1 cellular context compared by ENCODE assay signal in the genomic region with DNA sequence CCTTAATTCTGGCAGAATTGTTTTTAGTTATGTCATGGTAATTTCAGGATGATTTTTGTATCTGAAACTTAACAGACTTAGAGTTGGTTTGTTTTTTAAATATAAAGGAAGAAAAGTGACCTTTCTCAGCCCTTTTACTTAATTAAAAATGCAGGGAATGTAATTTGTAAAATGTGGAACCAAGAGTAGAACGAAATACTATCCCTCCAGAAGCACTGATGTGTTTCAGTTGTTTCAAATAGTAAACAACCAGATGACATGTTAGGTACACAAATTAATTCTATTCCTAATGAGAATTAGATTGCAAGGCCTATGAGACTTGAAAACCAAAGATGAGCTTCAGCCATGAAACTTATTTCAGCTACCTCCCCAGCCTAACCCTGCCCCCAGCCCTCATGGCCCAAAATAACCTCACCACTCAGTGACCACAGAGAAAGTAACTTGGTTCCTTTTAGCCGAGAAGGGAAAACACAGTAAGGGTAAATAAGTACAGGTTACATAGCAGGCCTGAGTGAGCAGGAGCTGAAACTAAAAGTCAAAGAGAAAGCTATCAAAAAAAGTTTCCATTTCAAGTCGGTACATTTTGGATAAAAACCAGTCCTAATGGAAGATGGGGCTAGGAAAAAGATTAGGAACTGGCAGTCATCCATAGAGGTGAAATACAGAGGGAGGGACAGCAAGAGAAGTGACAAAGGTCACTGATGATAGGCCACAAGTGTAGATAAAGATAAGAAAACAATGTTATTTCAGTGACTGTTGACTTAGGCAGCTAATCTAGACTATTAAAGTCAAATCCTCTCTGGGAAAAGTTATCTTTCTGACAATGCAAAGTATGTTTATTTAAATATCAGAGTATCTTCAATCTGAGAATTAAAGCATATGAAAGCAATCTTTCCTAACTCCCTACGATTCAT.
TF ChIP-seq lines count a peak whose summit lies in the region.

No MANE protein-coding gene starts in this region.

TF ChIP-seq in GM12878, 131 proteins besides CTCF, POLR2A, EP300 and RAD21 (continues in another document):
- TF ChIP-seq PAX5 (IDR thresholded peaks at IDR 0.05; ENCODE audit: borderline replicate concordance, low read depth, low read length) (peak; percentile 93), EED (IDR thresholded peaks at IDR 0.05; ENCODE audit: low read depth) (peak; percentile 94), BMI1 (IDR thresholded peaks at IDR 0.05; ENCODE audit: borderline replicate concordance) (peak; percentile 38; the same call in 1 of the 2 replicates), TBL1XR1 (IDR thresholded peaks at IDR 0.05; ENCODE audit: low read depth, low read length) (peak; percentile 99), YY1 (IDR thresholded peaks at IDR 0.05; ENCODE audit: low read depth, low read length) (peak; percentile 81), BACH1 (IDR thresholded peaks at IDR 0.05; ENCODE audit: borderline replicate concordance) (peak; percentile 42; the same call in 1 of the 2 replicates), CREB1 (IDR thresholded peaks at IDR 0.05; ENCODE audit: low read depth) (0 out of 2 replicates have a peak, but pooled peaks have one; percentile 42), POU2F2 (IDR thresholded peaks at IDR 0.05; ENCODE audit: borderline replicate concordance, low read depth, low read length) (peak; percentile 84; the same call in 2 of the 3 replicates), MTA3 (IDR thresholded peaks at IDR 0.05; ENCODE audit: borderline replicate concordance, low read length) (peak; percentile 96), IKZF1 (conservative IDR thresholded peaks at IDR 0.05) (peak; percentile 85), GATAD2B (conservative IDR thresholded peaks at IDR 0.05; ENCODE audit: low read depth) (0 out of 2 replicates have a peak, but pooled peaks have one; percentile 26), TARDBP (IDR thresholded peaks at IDR 0.05; ENCODE audit: borderline replicate concordance) (peak; percentile 48; the same call in 1 of the 2 replicates), IKZF2 (IDR thresholded peaks at IDR 0.05) (peak; percentile 92 to 96), BCL11A (IDR thresholded peaks at IDR 0.05; ENCODE audit: low read depth, low read length) (peak; percentile 95), SREBF1 (IDR thresholded peaks at IDR 0.05; ENCODE audit: low read length) (no peak), RCOR1 (conservative IDR thresholded peaks at IDR 0.05; ENCODE audit: low read depth, low read length) (peak; percentile 92), CEBPB (IDR thresholded peaks at IDR 0.05; ENCODE audit: borderline replicate concordance in 1 of 2, low read depth in 2 of 2, low read length in 2 of 2) (peak in 1 of 2 experiments; percentile 70; a peak in 1 of 4 replicates), DPF2 (IDR thresholded peaks at IDR 0.05) (peak; percentile 77), STAT3 (IDR thresholded peaks at IDR 0.05; ENCODE audit: low read depth, low read length) (no peak), ZNF24 (IDR thresholded peaks at IDR 0.05) (no peak), MTA2 (IDR thresholded peaks at IDR 0.05; ENCODE audit: low read depth) (peak; percentile 84), ETV6 (conservative IDR thresholded peaks at IDR 0.05 in 1 of 2, IDR thresholded peaks at IDR 0.05 in 1 of 2; ENCODE audit: borderline replicate concordance in 1 of 2, low read depth in 1 of 2) (peak in 1 of 2 experiments; percentile 82; a peak in 2 of 4 replicates), MYC (IDR thresholded peaks at IDR 0.05; ENCODE audit: insufficient read depth, insufficient read length, insufficient replicate concordance, low read length, severe bottlenecking) (no peak), RUNX3 (IDR thresholded peaks at IDR 0.05; ENCODE audit: low read length) (peak; percentile 100), WRNIP1 (IDR thresholded peaks at IDR 0.05; ENCODE audit: borderline replicate concordance, low read depth, low read length) (no peak), TCF3 (IDR thresholded peaks at IDR 0.05; ENCODE audit: borderline replicate concordance, insufficient read depth, low read depth, low read length) (no peak), CHD2 (IDR thresholded peaks at IDR 0.05; ENCODE audit: borderline replicate concordance, low read depth, low read length) (peak; percentile 90), SP1 (IDR thresholded peaks at IDR 0.05; ENCODE audit: low read depth, low read length) (peak; percentile 83), ASH2L (IDR thresholded peaks at IDR 0.05; ENCODE audit: borderline replicate concordance, low read depth) (0 out of 2 replicates have a peak, but pooled peaks have one; percentile 83), CHD4 (IDR thresholded peaks at IDR 0.05) (no peak), SMC3 (IDR thresholded peaks at IDR 0.05; ENCODE audit: borderline replicate concordance, low read length) (peak; percentile 34; the same call in 1 of the 2 replicates), MEF2B (IDR thresholded peaks at IDR 0.05; ENCODE audit: partially characterized antibody, poor library complexity, severe bottlenecking) (peak; percentile 97)
- TF ChIP-seq, protein P1, sequence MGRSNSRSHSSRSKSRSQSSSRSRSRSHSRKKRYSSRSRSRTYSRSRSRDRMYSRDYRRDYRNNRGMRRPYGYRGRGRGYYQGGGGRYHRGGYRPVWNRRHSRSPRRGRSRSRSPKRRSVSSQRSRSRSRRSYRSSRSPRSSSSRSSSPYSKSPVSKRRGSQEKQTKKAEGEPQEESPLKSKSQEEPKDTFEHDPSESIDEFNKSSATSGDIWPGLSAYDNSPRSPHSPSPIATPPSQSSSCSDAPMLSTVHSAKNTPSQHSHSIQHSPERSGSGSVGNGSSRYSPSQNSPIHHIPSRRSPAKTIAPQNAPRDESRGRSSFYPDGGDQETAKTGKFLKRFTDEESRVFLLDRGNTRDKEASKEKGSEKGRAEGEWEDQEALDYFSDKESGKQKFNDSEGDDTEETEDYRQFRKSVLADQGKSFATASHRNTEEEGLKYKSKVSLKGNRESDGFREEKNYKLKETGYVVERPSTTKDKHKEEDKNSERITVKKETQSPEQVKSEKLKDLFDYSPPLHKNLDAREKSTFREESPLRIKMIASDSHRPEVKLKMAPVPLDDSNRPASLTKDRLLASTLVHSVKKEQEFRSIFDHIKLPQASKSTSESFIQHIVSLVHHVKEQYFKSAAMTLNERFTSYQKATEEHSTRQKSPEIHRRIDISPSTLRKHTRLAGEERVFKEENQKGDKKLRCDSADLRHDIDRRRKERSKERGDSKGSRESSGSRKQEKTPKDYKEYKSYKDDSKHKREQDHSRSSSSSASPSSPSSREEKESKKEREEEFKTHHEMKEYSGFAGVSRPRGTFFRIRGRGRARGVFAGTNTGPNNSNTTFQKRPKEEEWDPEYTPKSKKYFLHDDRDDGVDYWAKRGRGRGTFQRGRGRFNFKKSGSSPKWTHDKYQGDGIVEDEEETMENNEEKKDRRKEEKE (IDR thresholded peaks at IDR 0.05): no peak
- TF ChIP-seq, protein P2, sequence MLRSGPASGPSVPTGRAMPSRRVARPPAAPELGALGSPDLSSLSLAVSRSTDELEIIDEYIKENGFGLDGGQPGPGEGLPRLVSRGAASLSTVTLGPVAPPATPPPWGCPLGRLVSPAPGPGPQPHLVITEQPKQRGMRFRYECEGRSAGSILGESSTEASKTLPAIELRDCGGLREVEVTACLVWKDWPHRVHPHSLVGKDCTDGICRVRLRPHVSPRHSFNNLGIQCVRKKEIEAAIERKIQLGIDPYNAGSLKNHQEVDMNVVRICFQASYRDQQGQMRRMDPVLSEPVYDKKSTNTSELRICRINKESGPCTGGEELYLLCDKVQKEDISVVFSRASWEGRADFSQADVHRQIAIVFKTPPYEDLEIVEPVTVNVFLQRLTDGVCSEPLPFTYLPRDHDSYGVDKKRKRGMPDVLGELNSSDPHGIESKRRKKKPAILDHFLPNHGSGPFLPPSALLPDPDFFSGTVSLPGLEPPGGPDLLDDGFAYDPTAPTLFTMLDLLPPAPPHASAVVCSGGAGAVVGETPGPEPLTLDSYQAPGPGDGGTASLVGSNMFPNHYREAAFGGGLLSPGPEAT (IDR thresholded peaks at IDR 0.05; ENCODE audit: low read depth): peak; percentile 90
- TF ChIP-seq, protein P3, sequence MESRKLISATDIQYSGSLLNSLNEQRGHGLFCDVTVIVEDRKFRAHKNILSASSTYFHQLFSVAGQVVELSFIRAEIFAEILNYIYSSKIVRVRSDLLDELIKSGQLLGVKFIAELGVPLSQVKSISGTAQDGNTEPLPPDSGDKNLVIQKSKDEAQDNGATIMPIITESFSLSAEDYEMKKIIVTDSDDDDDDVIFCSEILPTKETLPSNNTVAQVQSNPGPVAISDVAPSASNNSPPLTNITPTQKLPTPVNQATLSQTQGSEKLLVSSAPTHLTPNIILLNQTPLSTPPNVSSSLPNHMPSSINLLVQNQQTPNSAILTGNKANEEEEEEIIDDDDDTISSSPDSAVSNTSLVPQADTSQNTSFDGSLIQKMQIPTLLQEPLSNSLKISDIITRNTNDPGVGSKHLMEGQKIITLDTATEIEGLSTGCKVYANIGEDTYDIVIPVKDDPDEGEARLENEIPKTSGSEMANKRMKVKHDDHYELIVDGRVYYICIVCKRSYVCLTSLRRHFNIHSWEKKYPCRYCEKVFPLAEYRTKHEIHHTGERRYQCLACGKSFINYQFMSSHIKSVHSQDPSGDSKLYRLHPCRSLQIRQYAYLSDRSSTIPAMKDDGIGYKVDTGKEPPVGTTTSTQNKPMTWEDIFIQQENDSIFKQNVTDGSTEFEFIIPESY (IDR thresholded peaks at IDR 0.05): no peak
- TF ChIP-seq, protein P4, sequence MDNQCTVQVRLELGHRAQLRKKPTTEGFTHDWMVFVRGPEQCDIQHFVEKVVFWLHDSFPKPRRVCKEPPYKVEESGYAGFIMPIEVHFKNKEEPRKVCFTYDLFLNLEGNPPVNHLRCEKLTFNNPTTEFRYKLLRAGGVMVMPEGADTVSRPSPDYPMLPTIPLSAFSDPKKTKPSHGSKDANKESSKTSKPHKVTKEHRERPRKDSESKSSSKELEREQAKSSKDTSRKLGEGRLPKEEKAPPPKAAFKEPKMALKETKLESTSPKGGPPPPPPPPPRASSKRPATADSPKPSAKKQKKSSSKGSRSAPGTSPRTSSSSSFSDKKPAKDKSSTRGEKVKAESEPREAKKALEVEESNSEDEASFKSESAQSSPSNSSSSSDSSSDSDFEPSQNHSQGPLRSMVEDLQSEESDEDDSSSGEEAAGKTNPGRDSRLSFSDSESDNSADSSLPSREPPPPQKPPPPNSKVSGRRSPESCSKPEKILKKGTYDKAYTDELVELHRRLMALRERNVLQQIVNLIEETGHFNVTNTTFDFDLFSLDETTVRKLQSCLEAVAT (IDR thresholded peaks at IDR 0.05): peak; percentile 81
- TF ChIP-seq, protein P5, sequence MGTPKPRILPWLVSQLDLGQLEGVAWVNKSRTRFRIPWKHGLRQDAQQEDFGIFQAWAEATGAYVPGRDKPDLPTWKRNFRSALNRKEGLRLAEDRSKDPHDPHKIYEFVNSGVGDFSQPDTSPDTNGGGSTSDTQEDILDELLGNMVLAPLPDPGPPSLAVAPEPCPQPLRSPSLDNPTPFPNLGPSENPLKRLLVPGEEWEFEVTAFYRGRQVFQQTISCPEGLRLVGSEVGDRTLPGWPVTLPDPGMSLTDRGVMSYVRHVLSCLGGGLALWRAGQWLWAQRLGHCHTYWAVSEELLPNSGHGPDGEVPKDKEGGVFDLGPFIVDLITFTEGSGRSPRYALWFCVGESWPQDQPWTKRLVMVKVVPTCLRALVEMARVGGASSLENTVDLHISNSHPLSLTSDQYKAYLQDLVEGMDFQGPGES (IDR thresholded peaks at IDR 0.05): no peak
- TF ChIP-seq, protein P6, sequence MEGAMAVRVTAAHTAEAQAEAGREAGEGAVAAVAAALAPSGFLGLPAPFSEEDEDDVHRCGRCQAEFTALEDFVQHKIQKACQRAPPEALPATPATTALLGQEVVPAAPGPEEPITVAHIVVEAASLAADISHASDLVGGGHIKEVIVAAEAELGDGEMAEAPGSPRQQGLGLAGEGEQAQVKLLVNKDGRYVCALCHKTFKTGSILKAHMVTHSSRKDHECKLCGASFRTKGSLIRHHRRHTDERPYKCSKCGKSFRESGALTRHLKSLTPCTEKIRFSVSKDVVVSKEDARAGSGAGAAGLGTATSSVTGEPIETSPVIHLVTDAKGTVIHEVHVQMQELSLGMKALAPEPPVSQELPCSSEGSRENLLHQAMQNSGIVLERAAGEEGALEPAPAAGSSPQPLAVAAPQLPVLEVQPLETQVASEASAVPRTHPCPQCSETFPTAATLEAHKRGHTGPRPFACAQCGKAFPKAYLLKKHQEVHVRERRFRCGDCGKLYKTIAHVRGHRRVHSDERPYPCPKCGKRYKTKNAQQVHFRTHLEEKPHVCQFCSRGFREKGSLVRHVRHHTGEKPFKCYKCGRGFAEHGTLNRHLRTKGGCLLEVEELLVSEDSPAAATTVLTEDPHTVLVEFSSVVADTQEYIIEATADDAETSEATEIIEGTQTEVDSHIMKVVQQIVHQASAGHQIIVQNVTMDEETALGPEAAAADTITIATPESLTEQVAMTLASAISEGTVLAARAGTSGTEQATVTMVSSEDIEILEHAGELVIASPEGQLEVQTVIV (IDR thresholded peaks at IDR 0.05; ENCODE audit: borderline replicate concordance, partially characterized antibody): no peak
- TF ChIP-seq, protein P7, sequence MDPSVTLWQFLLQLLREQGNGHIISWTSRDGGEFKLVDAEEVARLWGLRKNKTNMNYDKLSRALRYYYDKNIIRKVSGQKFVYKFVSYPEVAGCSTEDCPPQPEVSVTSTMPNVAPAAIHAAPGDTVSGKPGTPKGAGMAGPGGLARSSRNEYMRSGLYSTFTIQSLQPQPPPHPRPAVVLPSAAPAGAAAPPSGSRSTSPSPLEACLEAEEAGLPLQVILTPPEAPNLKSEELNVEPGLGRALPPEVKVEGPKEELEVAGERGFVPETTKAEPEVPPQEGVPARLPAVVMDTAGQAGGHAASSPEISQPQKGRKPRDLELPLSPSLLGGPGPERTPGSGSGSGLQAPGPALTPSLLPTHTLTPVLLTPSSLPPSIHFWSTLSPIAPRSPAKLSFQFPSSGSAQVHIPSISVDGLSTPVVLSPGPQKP (IDR thresholded peaks at IDR 0.05; ENCODE audit: low read depth, low read length): no peak
- TF ChIP-seq, protein P8, sequence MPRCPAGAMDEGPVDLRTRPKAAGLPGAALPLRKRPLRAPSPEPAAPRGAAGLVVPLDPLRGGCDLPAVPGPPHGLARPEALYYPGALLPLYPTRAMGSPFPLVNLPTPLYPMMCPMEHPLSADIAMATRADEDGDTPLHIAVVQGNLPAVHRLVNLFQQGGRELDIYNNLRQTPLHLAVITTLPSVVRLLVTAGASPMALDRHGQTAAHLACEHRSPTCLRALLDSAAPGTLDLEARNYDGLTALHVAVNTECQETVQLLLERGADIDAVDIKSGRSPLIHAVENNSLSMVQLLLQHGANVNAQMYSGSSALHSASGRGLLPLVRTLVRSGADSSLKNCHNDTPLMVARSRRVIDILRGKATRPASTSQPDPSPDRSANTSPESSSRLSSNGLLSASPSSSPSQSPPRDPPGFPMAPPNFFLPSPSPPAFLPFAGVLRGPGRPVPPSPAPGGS (IDR thresholded peaks at IDR 0.05; ENCODE audit: borderline replicate concordance, insufficient read depth, low read depth, low read length, poor library complexity, severe bottlenecking): peak; percentile 58
